7 cellular contexts compared by ENCODE assay signal in the genomic region with DNA sequence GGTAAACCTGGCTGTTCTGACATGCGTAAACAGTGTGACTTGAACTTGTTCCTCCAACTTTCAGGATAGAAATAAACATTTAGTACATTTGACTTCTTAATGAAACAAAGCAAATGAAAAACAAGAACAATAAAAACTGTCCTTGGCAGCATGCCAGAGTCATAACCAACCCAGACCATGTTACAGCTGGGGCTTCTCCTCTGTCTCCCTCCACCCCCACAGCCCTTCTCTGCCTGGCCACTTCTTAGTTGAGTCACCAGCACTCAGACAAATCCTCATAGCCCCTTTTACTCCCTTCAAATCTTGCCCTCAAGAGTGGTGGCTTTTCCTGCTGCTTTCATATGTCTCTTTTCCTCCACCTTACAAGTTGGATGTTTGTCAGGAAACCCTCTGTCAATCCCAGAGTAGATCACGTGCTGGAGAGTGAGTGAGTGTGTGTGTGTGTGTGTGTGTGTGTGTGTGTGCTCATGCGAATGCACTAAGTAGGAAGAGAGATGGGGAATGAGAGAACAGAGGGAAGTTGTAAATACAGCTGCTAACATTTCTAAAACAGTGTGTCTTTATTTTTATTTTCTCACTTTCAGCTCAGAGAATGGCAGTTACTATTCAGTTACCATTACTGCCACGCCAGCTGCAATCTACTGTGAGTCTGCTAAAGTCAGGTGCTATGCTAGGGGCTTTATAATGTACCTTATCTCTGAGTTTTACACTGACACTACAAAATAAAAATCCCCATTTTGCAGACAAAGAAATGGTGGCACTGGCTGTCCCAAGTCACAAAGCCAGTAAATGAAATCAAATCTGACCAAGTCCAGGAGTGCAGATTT. TPM values are rescaled to one million over a fixed set of nuclear protein-coding genes. Genes with fewer than 3 reads are reported as not detected.
DNase-seq lines count a peak whose midpoint lies in the region; ATAC-seq and TF ChIP-seq lines count a peak whose summit lies in the region.

No MANE protein-coding gene starts in this region.

- DNase-seq in GM03348 (ENCODE audit: low spot score) (peak; percentile 70), RWPE2 (ENCODE audit: low spot score) (no peak), colonic mucosa (peak; percentile 86), lung microvascular endothelial cell (ENCODE audit: low read depth in 2 of 2) (peak; percentile 87 to 95), substantia nigra (lab: John Stamatoyannopoulos, UW) (peak in 38 of 49 donors; percentile 2 to 74 (median 48))

- ATAC-seq in GM21786 (IDR thresholded peaks at IDR 0.05; ENCODE audit: unreplicated experiment) (peak; percentile 36), RWPE2 (ENCODE audit: low read depth) (peak; percentile 68)

- no peak overlapping the region for H3K9ac ChIP-seq in Loucy (ENCODE audit: low read depth, low read length, poor library complexity, severe bottlenecking)
- H3K9ac ChIP-seq in colonic mucosa (ENCODE audit: low read depth in 2 of 2, low read length in 2 of 2): peak overlapping the region in 1 of 2 donors; percentile 62

- H3K27me3 ChIP-seq in Loucy (ENCODE audit: insufficient read depth, low read length, poor library complexity, severe bottlenecking) (no peaks in the 10 kb centered on the region), RWPE2 (ENCODE audit: insufficient read depth, poor library complexity, severe bottlenecking) (no peaks in the 10 kb centered on the region), colonic mucosa (no peaks in the 10 kb centered on the region)

- H4K20me1 ChIP-seq in Loucy (ENCODE audit: insufficient read depth, low read length, poor library complexity, severe bottlenecking): peaks cover 4% of the 10 kb centered on the region

- H3K36me3 ChIP-seq in Loucy (ENCODE audit: insufficient read depth, low read length): peaks cover 21% of the 10 kb centered on the region; the same call in 1 of the 2 replicates
- H3K36me3 ChIP-seq in RWPE2 (ENCODE audit: low read depth): peaks cover 12% of the 10 kb centered on the region
- H3K36me3 ChIP-seq in colonic mucosa: peaks cover 2% of the 10 kb centered on the region

- intact Hi-C loops in colonic mucosa (cut with DNase I): no loop called here

- H3K4me3 ChIP-seq in Loucy (ENCODE audit: low read length, poor library complexity, severe bottlenecking) (peak overlapping the region; percentile 14), RWPE2 (ENCODE audit: severe bottlenecking) (no peak overlapping the region), colonic mucosa (no peak overlapping the region)

- peaks cover 27% of the 10 kb centered on the region for H3K4me1 ChIP-seq in Loucy (ENCODE audit: insufficient read depth, low read length, poor library complexity, severe bottlenecking)
- H3K4me1 ChIP-seq in RWPE2 (ENCODE audit: insufficient read depth, poor library complexity, severe bottlenecking): peaks cover 47% of the 10 kb centered on the region
- H3K4me1 ChIP-seq in colonic mucosa: peaks cover 47% of the 10 kb centered on the region

- peak overlapping the region; percentile 46 for H3K4me2 ChIP-seq in Loucy (ENCODE audit: low read depth, low read length, poor library complexity, severe bottlenecking)

- peaks cover 17% of the 10 kb centered on the region for H3K79me2 ChIP-seq in Loucy (ENCODE audit: insufficient read depth, low read length)

- no peaks in the 10 kb centered on the region for H3F3A ChIP-seq in Loucy (ENCODE audit: low read depth)

- H3K27ac ChIP-seq in RWPE2 (ENCODE audit: poor library complexity, severe bottlenecking) (peak overlapping the region; percentile 82), colonic mucosa (peak overlapping the region; percentile 80), substantia nigra (ENCODE audit: low read depth, low read length, poor library complexity, severe bottlenecking) (peak overlapping the region; percentile 79)

- no peak overlapping the region for H2AFZ ChIP-seq in Loucy (ENCODE audit: low read length)

- no peak for TF ChIP-seq CTCF in Loucy (conservative IDR thresholded peaks at IDR 0.05; ENCODE audit: low read length)
- TF ChIP-seq CTCF in RWPE2 (IDR thresholded peaks at IDR 0.05; ENCODE audit: poor library complexity, severe bottlenecking): no peak
- no peak for TF ChIP-seq CTCF in colonic mucosa (IDR thresholded peaks at IDR 0.05)

- H3K9me3 ChIP-seq in Loucy (ENCODE audit: insufficient read depth, low read depth, low read length) (no peaks in the 10 kb centered on the region), RWPE2 (ENCODE audit: severe bottlenecking) (no peaks in the 10 kb centered on the region), colonic mucosa (no peaks in the 10 kb centered on the region)

- H3K9me2 ChIP-seq in Loucy (replicated peaks; ENCODE audit: low read depth, low read length): no peaks in the 10 kb centered on the region

RNA-seq across cellular contexts. Expression of a gene that starts 15.0 kb away (rescaled TPM):
- total RNA-seq in colonic mucosa: 100 to 1,000 TPM; 156 to 164 TPM
- total RNA-seq in lung microvascular endothelial cell: 165 and 174 TPM in 2 replicates

RNA-seq across cellular contexts. Expression of a gene that starts 50.4 kb away (rescaled TPM):
- total RNA-seq in colonic mucosa: 10 to 100 TPM; 31.5 to 35.3 TPM
- 43.3 and 43.6 TPM in 2 replicates for total RNA-seq in lung microvascular endothelial cell

RNA-seq across cellular contexts. Expression of a gene that starts 52.9 kb away (rescaled TPM):
- total RNA-seq in colonic mucosa (1 to 10 TPM; 3.9 to 4.8 TPM), lung microvascular endothelial cell (not detected in 2 replicates)
